ENCODE assay signal across 1 cellular context in the genomic region with DNA sequence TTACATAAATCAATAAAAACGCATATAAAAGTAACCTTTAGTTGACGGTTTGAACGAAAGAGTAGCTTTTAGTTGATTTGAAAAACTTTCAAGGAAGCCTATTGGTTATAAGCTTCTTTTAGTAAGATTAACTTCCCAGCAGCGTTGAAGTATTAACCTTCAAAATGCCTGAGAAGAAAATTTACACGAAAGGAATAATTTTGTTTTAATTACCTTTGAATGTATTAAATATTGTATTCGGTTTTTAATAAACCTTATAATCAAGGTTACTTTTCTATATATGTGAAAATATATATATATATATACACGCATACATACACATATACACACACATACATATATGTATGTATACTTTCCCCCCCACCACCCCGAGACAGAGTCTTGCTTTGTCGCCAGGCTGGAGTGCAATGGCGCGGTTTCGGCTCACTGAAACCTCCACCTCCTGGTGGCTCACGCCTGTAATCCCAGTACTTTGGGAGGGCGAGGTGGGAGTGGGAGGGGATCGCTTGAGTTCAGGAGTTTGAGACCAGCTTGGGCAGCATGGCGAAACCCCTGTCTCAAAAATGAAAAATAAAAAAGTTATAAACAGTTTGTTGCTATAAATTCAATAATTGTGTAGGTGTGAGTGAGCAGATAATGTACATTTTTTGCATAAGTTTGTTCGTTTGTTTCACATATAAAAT.
TF ChIP-seq lines count a peak whose summit lies in the region.

No MANE protein-coding gene starts in this region.

TF ChIP-seq in K562, 482 proteins besides CTCF, POLR2A, EP300 and RAD21 (continued from another document and continues in another):
- TF ChIP-seq, protein P1, sequence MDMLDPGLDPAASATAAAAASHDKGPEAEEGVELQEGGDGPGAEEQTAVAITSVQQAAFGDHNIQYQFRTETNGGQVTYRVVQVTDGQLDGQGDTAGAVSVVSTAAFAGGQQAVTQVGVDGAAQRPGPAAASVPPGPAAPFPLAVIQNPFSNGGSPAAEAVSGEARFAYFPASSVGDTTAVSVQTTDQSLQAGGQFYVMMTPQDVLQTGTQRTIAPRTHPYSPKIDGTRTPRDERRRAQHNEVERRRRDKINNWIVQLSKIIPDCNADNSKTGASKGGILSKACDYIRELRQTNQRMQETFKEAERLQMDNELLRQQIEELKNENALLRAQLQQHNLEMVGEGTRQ (CRISPR knock-in tag; IDR thresholded peaks at IDR 0.05): no peak
- TF ChIP-seq, protein P2, sequence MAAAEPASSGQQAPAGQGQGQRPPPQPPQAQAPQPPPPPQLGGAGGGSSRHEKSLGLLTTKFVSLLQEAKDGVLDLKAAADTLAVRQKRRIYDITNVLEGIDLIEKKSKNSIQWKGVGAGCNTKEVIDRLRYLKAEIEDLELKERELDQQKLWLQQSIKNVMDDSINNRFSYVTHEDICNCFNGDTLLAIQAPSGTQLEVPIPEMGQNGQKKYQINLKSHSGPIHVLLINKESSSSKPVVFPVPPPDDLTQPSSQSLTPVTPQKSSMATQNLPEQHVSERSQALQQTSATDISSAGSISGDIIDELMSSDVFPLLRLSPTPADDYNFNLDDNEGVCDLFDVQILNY (CRISPR knock-in tag; IDR thresholded peaks at IDR 0.05): no peak
- peak; percentile 5 to 58; a peak in 1 of 4 replicates for TF ChIP-seq MAZ (CRISPR knock-in tag; conservative IDR thresholded peaks at IDR 0.05 in 1 of 2, IDR thresholded peaks at IDR 0.05 in 1 of 2)
- peak; percentile 52 to 62; a peak in 2 of 4 replicates for TF ChIP-seq MLLT1 (IDR thresholded peaks at IDR 0.05)
- TF ChIP-seq MIER1 (IDR thresholded peaks at IDR 0.05; ENCODE audit: low read depth): no peak
- no peak for TF ChIP-seq MEF2A (IDR thresholded peaks at IDR 0.05; ENCODE audit: control insufficient read depth, low read depth, low read length)
- TF ChIP-seq, protein P3, sequence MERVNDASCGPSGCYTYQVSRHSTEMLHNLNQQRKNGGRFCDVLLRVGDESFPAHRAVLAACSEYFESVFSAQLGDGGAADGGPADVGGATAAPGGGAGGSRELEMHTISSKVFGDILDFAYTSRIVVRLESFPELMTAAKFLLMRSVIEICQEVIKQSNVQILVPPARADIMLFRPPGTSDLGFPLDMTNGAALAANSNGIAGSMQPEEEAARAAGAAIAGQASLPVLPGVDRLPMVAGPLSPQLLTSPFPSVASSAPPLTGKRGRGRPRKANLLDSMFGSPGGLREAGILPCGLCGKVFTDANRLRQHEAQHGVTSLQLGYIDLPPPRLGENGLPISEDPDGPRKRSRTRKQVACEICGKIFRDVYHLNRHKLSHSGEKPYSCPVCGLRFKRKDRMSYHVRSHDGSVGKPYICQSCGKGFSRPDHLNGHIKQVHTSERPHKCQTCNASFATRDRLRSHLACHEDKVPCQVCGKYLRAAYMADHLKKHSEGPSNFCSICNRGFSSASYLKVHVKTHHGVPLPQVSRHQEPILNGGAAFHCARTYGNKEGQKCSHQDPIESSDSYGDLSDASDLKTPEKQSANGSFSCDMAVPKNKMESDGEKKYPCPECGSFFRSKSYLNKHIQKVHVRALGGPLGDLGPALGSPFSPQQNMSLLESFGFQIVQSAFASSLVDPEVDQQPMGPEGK (CRISPR knock-in tag; IDR thresholded peaks at IDR 0.05; ENCODE audit: borderline replicate concordance): no peak
- TF ChIP-seq PHB (CRISPR knock-in tag; IDR thresholded peaks at IDR 0.05): no peak
- TF ChIP-seq KDM1A (IDR thresholded peaks at IDR 0.05): peak in 1 of 2 experiments; percentile 72; a peak in 2 of 4 replicates
- peak; percentile 94 for TF ChIP-seq ZNF740 (CRISPR knock-in tag; IDR thresholded peaks at IDR 0.05)
- peak in 1 of 2 experiments; percentile 74; a peak in 2 of 4 replicates for TF ChIP-seq ZNF740 (tag; IDR thresholded peaks at IDR 0.05)
- peak; percentile 14 for TF ChIP-seq U2AF1 (optimal IDR thresholded peaks at IDR 0.05; ENCODE audit: low read depth, low read length)
- TF ChIP-seq LCOR (CRISPR knock-in tag; IDR thresholded peaks at IDR 0.05): no peak; the same call in 1 of the 2 replicates
- TF ChIP-seq, protein P4, sequence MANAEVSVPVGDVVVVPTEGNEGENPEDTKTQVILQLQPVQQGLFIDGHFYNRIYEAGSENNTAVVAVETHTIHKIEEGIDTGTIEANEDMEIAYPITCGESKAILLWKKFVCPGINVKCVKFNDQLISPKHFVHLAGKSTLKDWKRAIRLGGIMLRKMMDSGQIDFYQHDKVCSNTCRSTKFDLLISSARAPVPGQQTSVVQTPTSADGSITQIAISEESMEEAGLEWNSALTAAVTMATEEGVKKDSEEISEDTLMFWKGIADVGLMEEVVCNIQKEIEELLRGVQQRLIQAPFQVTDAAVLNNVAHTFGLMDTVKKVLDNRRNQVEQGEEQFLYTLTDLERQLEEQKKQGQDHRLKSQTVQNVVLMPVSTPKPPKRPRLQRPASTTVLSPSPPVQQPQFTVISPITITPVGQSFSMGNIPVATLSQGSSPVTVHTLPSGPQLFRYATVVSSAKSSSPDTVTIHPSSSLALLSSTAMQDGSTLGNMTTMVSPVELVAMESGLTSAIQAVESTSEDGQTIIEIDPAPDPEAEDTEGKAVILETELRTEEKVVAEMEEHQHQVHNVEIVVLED (CRISPR knock-in tag; IDR thresholded peaks at IDR 0.05): no peak
- TF ChIP-seq ID3 (CRISPR knock-in tag; IDR thresholded peaks at IDR 0.05): no peak
- TF ChIP-seq ID3 (tag; IDR thresholded peaks at IDR 0.05): no peak
- TF ChIP-seq POLR2G (IDR thresholded peaks at IDR 0.05; ENCODE audit: low read depth, low read length): peak; percentile 66; the same call in 1 of the 2 replicates
- TF ChIP-seq NFE2L1 (tag; IDR thresholded peaks at IDR 0.05; ENCODE audit: borderline replicate concordance, low read depth): no peak
- TF ChIP-seq MEF2D (tag; conservative IDR thresholded peaks at IDR 0.05; ENCODE audit: low read depth): no peak
- no peak for TF ChIP-seq XRCC4 (IDR thresholded peaks at IDR 0.05; ENCODE audit: extremely low read depth, insufficient read depth, insufficient read length)
- TF ChIP-seq HMG20B (CRISPR knock-in tag; IDR thresholded peaks at IDR 0.05): no peak
- no peak; a peak in 1 of 4 replicates for TF ChIP-seq FOXK2 (conservative IDR thresholded peaks at IDR 0.05 in 1 of 2, IDR thresholded peaks at IDR 0.05 in 1 of 2; ENCODE audit: low read depth in 2 of 2)
- no peak for TF ChIP-seq ZNF561 (CRISPR knock-in tag; conservative IDR thresholded peaks at IDR 0.05)
- no peak for TF ChIP-seq ZNF445 (CRISPR knock-in tag; IDR thresholded peaks at IDR 0.05; ENCODE audit: low read depth)
- peak; percentile 28 for TF ChIP-seq HNRNPLL (IDR thresholded peaks at IDR 0.05; ENCODE audit: low read depth, low read length, poor library complexity, severe bottlenecking)
- TF ChIP-seq ETS2 (tag; IDR thresholded peaks at IDR 0.05; ENCODE audit: borderline replicate concordance, poor library complexity, severe bottlenecking): no peak
- TF ChIP-seq ZNF165 (CRISPR knock-in tag; IDR thresholded peaks at IDR 0.05; ENCODE audit: borderline replicate concordance): no peak
- no peak for TF ChIP-seq TFAM (CRISPR knock-in tag; conservative IDR thresholded peaks at IDR 0.05)
- TF ChIP-seq HMGXB4 (CRISPR knock-in tag; IDR thresholded peaks at IDR 0.05): 0 out of 2 replicates have a peak, but pooled peaks have one; percentile 23
- TF ChIP-seq, protein P5, sequence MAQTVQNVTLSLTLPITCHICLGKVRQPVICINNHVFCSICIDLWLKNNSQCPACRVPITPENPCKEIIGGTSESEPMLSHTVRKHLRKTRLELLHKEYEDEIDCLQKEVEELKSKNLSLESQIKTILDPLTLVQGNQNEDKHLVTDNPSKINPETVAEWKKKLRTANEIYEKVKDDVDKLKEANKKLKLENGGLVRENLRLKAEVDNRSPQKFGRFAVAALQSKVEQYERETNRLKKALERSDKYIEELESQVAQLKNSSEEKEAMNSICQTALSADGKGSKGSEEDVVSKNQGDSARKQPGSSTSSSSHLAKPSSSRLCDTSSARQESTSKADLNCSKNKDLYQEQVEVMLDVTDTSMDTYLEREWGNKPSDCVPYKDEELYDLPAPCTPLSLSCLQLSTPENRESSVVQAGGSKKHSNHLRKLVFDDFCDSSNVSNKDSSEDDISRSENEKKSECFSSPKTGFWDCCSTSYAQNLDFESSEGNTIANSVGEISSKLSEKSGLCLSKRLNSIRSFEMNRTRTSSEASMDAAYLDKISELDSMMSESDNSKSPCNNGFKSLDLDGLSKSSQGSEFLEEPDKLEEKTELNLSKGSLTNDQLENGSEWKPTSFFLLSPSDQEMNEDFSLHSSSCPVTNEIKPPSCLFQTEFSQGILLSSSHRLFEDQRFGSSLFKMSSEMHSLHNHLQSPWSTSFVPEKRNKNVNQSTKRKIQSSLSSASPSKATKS (CRISPR knock-in tag; IDR thresholded peaks at IDR 0.05): no peak
- no peak for TF ChIP-seq FOXA1 (IDR thresholded peaks at IDR 0.05; ENCODE audit: borderline replicate concordance)
- 0 out of 2 replicates have a peak, but pooled peaks have one; percentile 13 for TF ChIP-seq TEAD2 (tag; IDR thresholded peaks at IDR 0.05)
- TF ChIP-seq GABPA (tag; conservative IDR thresholded peaks at IDR 0.05; ENCODE audit: low read depth): 0 out of 2 replicates have a peak, but pooled peaks have one; percentile 4
- TF ChIP-seq, protein P6, sequence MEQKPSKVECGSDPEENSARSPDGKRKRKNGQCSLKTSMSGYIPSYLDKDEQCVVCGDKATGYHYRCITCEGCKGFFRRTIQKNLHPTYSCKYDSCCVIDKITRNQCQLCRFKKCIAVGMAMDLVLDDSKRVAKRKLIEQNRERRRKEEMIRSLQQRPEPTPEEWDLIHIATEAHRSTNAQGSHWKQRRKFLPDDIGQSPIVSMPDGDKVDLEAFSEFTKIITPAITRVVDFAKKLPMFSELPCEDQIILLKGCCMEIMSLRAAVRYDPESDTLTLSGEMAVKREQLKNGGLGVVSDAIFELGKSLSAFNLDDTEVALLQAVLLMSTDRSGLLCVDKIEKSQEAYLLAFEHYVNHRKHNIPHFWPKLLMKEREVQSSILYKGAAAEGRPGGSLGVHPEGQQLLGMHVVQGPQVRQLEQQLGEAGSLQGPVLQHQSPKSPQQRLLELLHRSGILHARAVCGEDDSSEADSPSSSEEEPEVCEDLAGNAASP (IDR thresholded peaks at IDR 0.05): no peak
- TF ChIP-seq ZNF609 (CRISPR knock-in tag; IDR thresholded peaks at IDR 0.05; ENCODE audit: borderline replicate concordance): no peak
